ENCODE assay signal across 8 cellular contexts in the genomic region with DNA sequence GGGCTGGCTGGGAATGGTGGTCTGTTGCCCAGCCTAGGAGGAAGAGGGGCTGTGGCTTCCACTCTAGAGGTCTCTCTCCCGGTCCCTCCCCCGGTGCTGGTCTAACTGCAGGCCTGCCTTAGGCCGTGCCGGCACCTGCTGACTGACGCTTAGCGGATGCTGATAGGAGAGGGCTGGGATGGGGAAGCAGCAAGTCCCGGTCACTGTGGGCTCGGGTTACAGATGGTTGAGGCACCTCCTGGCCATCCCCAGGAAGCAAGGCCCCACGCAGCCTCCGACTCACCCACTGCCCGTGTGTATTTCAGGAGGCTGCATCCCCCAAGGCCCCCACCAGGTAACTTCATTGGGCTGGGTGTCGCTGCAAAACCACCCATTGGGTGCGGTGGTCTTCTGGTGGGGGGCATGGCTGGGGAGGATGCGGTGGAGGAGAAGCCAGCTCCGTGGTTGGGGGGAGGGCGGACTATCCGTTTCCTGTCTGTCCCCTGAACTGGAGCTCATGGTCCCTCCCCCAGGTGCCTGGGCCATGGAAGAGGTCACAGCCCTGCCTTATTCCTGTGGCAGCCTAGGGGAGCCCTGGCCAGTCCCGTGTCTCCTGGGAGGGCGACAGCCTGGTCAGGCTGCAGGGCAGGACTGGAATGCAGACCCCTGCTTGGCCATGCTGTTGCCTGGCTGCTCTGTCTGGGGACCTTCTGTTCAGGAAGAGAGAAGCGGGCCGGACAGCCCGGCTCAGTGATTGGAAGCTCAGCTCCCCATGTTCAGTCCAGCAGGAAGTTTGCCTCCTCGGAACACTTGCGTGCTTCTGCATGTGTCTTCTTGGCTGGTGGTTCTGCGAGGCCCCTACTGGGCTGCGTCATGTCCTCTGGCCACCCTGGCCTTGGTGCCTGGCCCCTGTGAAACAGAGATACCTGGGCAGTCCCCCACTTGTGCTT.
DNase-seq lines count a peak whose midpoint lies in the region; ATAC-seq and TF ChIP-seq lines count a peak whose summit lies in the region.

No MANE protein-coding gene starts in this region.

- 52% methylated on average over 26 of the region's 26 CpGs for WGBS in heart right ventricle, 2 donors
- WGBS in hepatocyte (ENCODE audit: low lambda C conversion rate, missing lambda C conversion rate), result 66% methylated on average over 26 of the region's 26 CpGs
- 53% methylated on average over 26 of the region's 26 CpGs for WGBS in urinary bladder

- no peak for ATAC-seq in heart right ventricle
- ATAC-seq in left ventricle myocardium superior, result no peak

- TF ChIP-seq CTCF in heart right ventricle (IDR thresholded peaks at IDR 0.05), result no peak
- no peak for TF ChIP-seq CTCF in hepatocyte (IDR thresholded peaks at IDR 0.05; ENCODE audit: poor library complexity)

- H3K9me2 ChIP-seq in hepatocyte (replicated peaks; ENCODE audit: insufficient read depth), result no peaks in the 10 kb centered on the region

- intact Hi-C loops in heart right ventricle (cut with DNase I), result loop anchor here in 8 of 10 donors (5.0 to 10.0 kb wide), 5 partner anchors 33 to 95 kb away; no protein-coding TSS in a partner anchor
- intact Hi-C loops in left ventricle myocardium superior (cut with micrococcal nuclease), result loop anchor here (10.0 kb wide), 1 partner anchor 95 kb away; no protein-coding TSS in a partner anchor

- H3K36me3 ChIP-seq in heart right ventricle (peaks cover 0 to 34% (median 0%) of the 10 kb centered on the region in 9 donors), SJCRH30 (peaks cover 9% of the 10 kb centered on the region; the same call in 1 of the 2 replicates), hepatocyte (replicated peaks; ENCODE audit: insufficient read depth, low read depth) (no peaks in the 10 kb centered on the region), urinary bladder (ENCODE audit: insufficient read depth) (no peaks in the 10 kb centered on the region)

- H3K27ac ChIP-seq in heart right ventricle (peak overlapping the region in 9 of 10 donors; percentile 26 to 90 (median 61)), SJCRH30 (peak overlapping the region; percentile 57), hepatocyte (peak overlapping the region; percentile 86), urinary bladder (ENCODE audit: low read depth) (peak overlapping the region; percentile 77)

- no peak overlapping the region for H3K4me2 ChIP-seq in hepatocyte

- no peak overlapping the region for H2AFZ ChIP-seq in hepatocyte

- no peaks in the 10 kb centered on the region for H3K27me3 ChIP-seq in heart right ventricle
- H3K27me3 ChIP-seq in SJCRH30, result no peaks in the 10 kb centered on the region
- H3K27me3 ChIP-seq in hepatocyte, result no peaks in the 10 kb centered on the region

- no peak overlapping the region for H3K4me3 ChIP-seq in heart right ventricle
- H3K4me3 ChIP-seq in SJCRH30, result no peak overlapping the region
- H3K4me3 ChIP-seq in hepatocyte, result no peak overlapping the region
- H3K4me3 ChIP-seq in urinary bladder (ENCODE audit: low read depth, low read length), result no peak overlapping the region

- peaks cover 75% of the 10 kb centered on the region for H4K20me1 ChIP-seq in hepatocyte (ENCODE audit: insufficient read depth, poor library complexity, severe bottlenecking)

- H3K79me2 ChIP-seq in hepatocyte, result peaks cover 94% of the 10 kb centered on the region

- H3K4me1 ChIP-seq in heart right ventricle (peaks cover 26 to 66% (median 59%) of the 10 kb centered on the region in 9 donors), SJCRH30 (peaks cover 55% of the 10 kb centered on the region), hepatocyte (ENCODE audit: insufficient read depth) (peaks cover 50% of the 10 kb centered on the region), urinary bladder (ENCODE audit: insufficient read depth) (no peaks in the 10 kb centered on the region)

- DNase-seq in heart right ventricle (no peak), left ventricle myocardium superior (no peak), SJCRH30 (peak; percentile 89 to 92), hepatocyte (ENCODE audit: low spot score) (no peak), HuH-7.5 (ENCODE audit: low spot score) (no peak), epidermal melanocyte (ENCODE audit: insufficient read length, low spot score) (no peak), AG08396 (ENCODE audit: low spot score) (no peak)

- no peaks in the 10 kb centered on the region for H3K9me3 ChIP-seq in heart right ventricle
- no peaks in the 10 kb centered on the region for H3K9me3 ChIP-seq in SJCRH30 (replicated peaks)
- H3K9me3 ChIP-seq in hepatocyte (ENCODE audit: low read depth), result no peaks in the 10 kb centered on the region

Comparison
In these comparisons a context has a peak if more than half of its experiments do, and no peak if none do; other contexts are left out.
1. DNase-seq: peak in SJCRH30 (2 of 2); none in heart right ventricle (0 of 2), left ventricle myocardium superior (single experiment), hepatocyte (single experiment), HuH-7.5 (single experiment), epidermal melanocyte (single experiment) and AG08396 (single experiment).
2. Peak in every context shown above with its lines, with median percentiles within 50 percentile points of each other: H3K27ac ChIP-seq.